In genomic region chr13:45434556-45435371, GRCh38 we compare ENCODE assay signal across 1 cellular context.
A peak's percentile ranks its signal among the peaks of the same experiment; 100 is the strongest.
TF ChIP-seq lines count a peak whose summit lies in the region.

No MANE protein-coding gene starts in this region.

TF ChIP-seq in HepG2, 621 proteins besides CTCF, POLR2A, EP300 and RAD21 (continued from another document and continues in another):
- TF ChIP-seq, protein P1, sequence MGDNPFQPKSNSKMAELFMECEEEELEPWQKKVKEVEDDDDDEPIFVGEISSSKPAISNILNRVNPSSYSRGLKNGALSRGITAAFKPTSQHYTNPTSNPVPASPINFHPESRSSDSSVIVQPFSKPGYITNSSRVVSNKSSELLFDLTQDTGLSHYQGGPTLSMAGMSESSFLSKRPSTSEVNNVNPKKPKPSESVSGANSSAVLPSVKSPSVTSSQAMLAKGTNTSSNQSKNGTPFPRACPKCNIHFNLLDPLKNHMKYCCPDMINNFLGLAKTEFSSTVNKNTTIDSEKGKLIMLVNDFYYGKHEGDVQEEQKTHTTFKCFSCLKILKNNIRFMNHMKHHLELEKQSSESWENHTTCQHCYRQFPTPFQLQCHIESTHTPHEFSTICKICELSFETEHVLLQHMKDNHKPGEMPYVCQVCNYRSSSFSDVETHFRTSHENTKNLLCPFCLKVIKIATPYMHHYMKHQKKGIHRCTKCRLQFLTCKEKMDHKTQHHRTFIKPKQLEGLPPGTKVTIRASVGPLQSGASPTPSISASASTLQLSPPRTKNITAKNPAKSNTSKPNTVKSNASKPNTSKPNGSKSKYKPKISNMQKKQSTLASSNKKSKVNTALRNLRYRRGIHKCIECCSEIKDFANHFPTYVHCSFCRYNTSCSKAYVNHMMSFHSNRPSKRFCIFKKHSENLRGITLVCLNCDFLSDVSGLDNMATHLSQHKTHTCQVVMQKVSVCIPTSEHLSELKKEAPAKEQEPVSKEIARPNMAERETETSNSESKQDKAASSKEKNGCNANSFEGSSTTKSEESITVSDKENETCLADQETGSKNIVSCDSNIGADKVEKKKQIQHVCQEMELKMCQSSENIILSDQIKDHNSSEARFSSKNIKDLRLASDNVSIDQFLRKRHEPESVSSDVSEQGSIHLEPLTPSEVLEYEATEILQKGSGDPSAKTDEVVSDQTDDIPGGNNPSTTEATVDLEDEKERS (CRISPR knock-in tag; IDR thresholded peaks at IDR 0.05), result no peak
- TF ChIP-seq MTF1 (CRISPR knock-in tag; IDR thresholded peaks at IDR 0.05) (no peak), ZNF704 (CRISPR knock-in tag; IDR thresholded peaks at IDR 0.05; ENCODE audit: borderline replicate concordance) (no peak), ZFP91 (CRISPR knock-in tag; IDR thresholded peaks at IDR 0.05; ENCODE audit: borderline replicate concordance) (no peak), U2AF2 (IDR thresholded peaks at IDR 0.05; ENCODE audit: low read depth, low read length) (no peak), GATAD2A (CRISPR knock-in tag; IDR thresholded peaks at IDR 0.05) (peak; percentile 71), NR3C1 (CRISPR knock-in tag; IDR thresholded peaks at IDR 0.05) (no peak), ZNF430 (CRISPR knock-in tag; IDR thresholded peaks at IDR 0.05) (no peak), MAX (IDR thresholded peaks at IDR 0.05) (no peak), THAP11 (CRISPR knock-in tag; IDR thresholded peaks at IDR 0.05) (peak; percentile 69), ZUFSP (CRISPR knock-in tag; IDR thresholded peaks at IDR 0.05; ENCODE audit: borderline replicate concordance) (no peak), NFKB2 (CRISPR knock-in tag; IDR thresholded peaks at IDR 0.05; ENCODE audit: borderline replicate concordance) (no peak), SMAD1 (CRISPR knock-in tag; IDR thresholded peaks at IDR 0.05; ENCODE audit: borderline replicate concordance, low read depth) (no peak), ZMYM2 (CRISPR knock-in tag; IDR thresholded peaks at IDR 0.05) (no peak), ADNP (CRISPR knock-in tag; IDR thresholded peaks at IDR 0.05) (no peak), AFF4 (CRISPR knock-in tag; IDR thresholded peaks at IDR 0.05) (no peak), ZNF839 (CRISPR knock-in tag; IDR thresholded peaks at IDR 0.05; ENCODE audit: borderline replicate concordance) (no peak), BRCA1 (CRISPR knock-in tag; IDR thresholded peaks at IDR 0.05) (no peak), ZNF761 (CRISPR knock-in tag; conservative IDR thresholded peaks at IDR 0.05) (no peak), ZNF792 (CRISPR knock-in tag; IDR thresholded peaks at IDR 0.05) (peak; percentile 49; the same call in 1 of the 2 replicates), ZNF296 (CRISPR knock-in tag; conservative IDR thresholded peaks at IDR 0.05) (no peak), POLR2AphosphoS5 (IDR thresholded peaks at IDR 0.05; ENCODE audit: low read depth, low read length) (peak; percentile 76), JDP2 (CRISPR knock-in tag; IDR thresholded peaks at IDR 0.05; ENCODE audit: borderline replicate concordance) (no peak), DR1 (CRISPR knock-in tag; IDR thresholded peaks at IDR 0.05) (no peak), NCOR1 (IDR thresholded peaks at IDR 0.05; ENCODE audit: borderline replicate concordance, low read length) (peak; percentile 77; the same call in 1 of the 2 replicates), ZNF275 (CRISPR knock-in tag; IDR thresholded peaks at IDR 0.05; ENCODE audit: borderline replicate concordance) (no peak), STAG1 (CRISPR knock-in tag; IDR thresholded peaks at IDR 0.05) (no peak), NCOA2 (CRISPR knock-in tag; IDR thresholded peaks at IDR 0.05) (peak; percentile 84), PRDM10 (CRISPR knock-in tag; IDR thresholded peaks at IDR 0.05; ENCODE audit: low read depth) (0 out of 2 replicates have a peak, but pooled peaks have one; percentile 14), NFE2L2 (IDR thresholded peaks at IDR 0.05; ENCODE audit: low read length) (no peak), ELF4 (CRISPR knock-in tag; IDR thresholded peaks at IDR 0.05; ENCODE audit: borderline replicate concordance) (no peak; the same call in none of the 2 replicates), ZSCAN5A (CRISPR knock-in tag; IDR thresholded peaks at IDR 0.05; ENCODE audit: borderline replicate concordance) (0 out of 2 replicates have a peak, but pooled peaks have one; percentile 27), SMAD3 (CRISPR knock-in tag; IDR thresholded peaks at IDR 0.05) (0 out of 2 replicates have a peak, but pooled peaks have one; percentile 17), U2AF1 (optimal IDR thresholded peaks at IDR 0.05; ENCODE audit: low read depth, low read length) (no peak), IRF1 (CRISPR knock-in tag; IDR thresholded peaks at IDR 0.05; ENCODE audit: low read depth) (no peak), ZNF567 (CRISPR knock-in tag; IDR thresholded peaks at IDR 0.05; ENCODE audit: borderline replicate concordance) (no peak), ZNF451 (CRISPR knock-in tag; IDR thresholded peaks at IDR 0.05) (no peak), ISL2 (CRISPR knock-in tag; IDR thresholded peaks at IDR 0.05) (peak; percentile 40; the same call in 1 of the 2 replicates), ZBTB20 (CRISPR knock-in tag; IDR thresholded peaks at IDR 0.05; ENCODE audit: borderline replicate concordance, low read depth) (no peak), ZNF891 (CRISPR knock-in tag; IDR thresholded peaks at IDR 0.05) (no peak), RXRB (CRISPR knock-in tag; IDR thresholded peaks at IDR 0.05; ENCODE audit: borderline replicate concordance) (peak; percentile 88), CBX2 (IDR thresholded peaks at IDR 0.05; ENCODE audit: low read depth, low read length) (no peak), CBX2 (CRISPR knock-in tag; IDR thresholded peaks at IDR 0.05; ENCODE audit: low read depth) (no peak)
- TF ChIP-seq, protein P2, sequence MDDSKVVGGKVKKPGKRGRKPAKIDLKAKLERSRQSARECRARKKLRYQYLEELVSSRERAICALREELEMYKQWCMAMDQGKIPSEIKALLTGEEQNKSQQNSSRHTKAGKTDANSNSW (CRISPR knock-in tag; IDR thresholded peaks at IDR 0.05; ENCODE audit: borderline replicate concordance), result no peak
- TF ChIP-seq, protein P3, sequence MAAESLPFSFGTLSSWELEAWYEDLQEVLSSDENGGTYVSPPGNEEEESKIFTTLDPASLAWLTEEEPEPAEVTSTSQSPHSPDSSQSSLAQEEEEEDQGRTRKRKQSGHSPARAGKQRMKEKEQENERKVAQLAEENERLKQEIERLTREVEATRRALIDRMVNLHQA (CRISPR knock-in tag; IDR thresholded peaks at IDR 0.05), result no peak
